Comparison of ENCODE assay signal across 8 cellular contexts in the genomic region with DNA sequence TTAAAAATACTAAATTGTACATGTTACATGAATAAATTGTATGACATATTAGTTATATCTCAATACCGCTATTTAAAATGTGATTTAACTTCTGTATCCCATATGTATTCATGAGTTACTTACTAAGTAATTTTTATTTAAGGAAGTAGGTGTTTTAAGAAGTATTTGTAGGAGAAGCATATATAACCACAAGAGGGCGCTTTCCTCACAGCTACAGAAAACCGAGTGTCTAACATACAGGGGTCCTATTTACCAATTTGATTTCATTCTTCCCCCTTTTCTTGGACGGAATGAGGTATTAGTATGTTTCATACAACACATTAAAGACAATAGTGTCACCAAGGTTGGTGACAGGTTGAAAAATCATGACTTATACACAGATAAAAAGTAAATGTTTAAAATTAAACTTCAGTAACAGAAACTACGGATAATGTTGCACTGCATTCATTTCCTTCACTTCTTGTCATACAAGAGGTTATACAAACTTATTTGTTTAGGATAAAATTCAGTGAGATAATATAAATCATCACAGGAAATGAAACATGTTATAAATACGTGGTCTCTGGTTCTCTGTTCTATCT.
A peak's percentile ranks its signal among the peaks of the same experiment; 100 is the strongest.
DNase-seq lines count a peak whose midpoint lies in the region; ATAC-seq, FAIRE-seq and TF ChIP-seq lines count a peak whose summit lies in the region.

No MANE protein-coding gene starts in this region.

- H3K27ac ChIP-seq in A549 = no peak overlapping the region
- no peak overlapping the region for H3K27ac ChIP-seq in brain microvascular endothelial cell

- FAIRE-seq in A549 (lab: Jason Lieb, UNC) = no peak

- no peaks in the 10 kb centered on the region for H3K9me3 Mint-ChIP-seq in stimulated activated memory B cell treated with anti-CD40 and anti-IgM and Interleukin-4, amounts not matched to agents 10 μg/mL and 1 μg/mL and 100 μg/mL, for 72 hours
- H3K9me3 Mint-ChIP-seq in activated naive CD4-positive, alpha-beta T cell treated with anti-CD3 and anti-CD28 coated beads, Interleukin-2, amount 10 ng/mL, durations not matched to agents 7 days and 5 days = no peaks in the 10 kb centered on the region

- no peaks in the 10 kb centered on the region for H3K36me3 Mint-ChIP-seq in stimulated activated memory B cell treated with anti-CD40 and anti-IgM and Interleukin-4, amounts not matched to agents 10 μg/mL and 1 μg/mL and 100 μg/mL, for 72 hours
- H3K36me3 Mint-ChIP-seq in activated naive CD4-positive, alpha-beta T cell treated with anti-CD3 and anti-CD28 coated beads, Interleukin-2, amount 10 ng/mL, durations not matched to agents 7 days and 5 days = no peaks in the 10 kb centered on the region

- H3K27me3 ChIP-seq in brain microvascular endothelial cell (replicated peaks) = no peaks in the 10 kb centered on the region

- H3K27me3 Mint-ChIP-seq in stimulated activated memory B cell treated with anti-CD40 and anti-IgM and Interleukin-4, amounts not matched to agents 10 μg/mL and 1 μg/mL and 100 μg/mL, for 72 hours = no peaks in the 10 kb centered on the region
- H3K27me3 Mint-ChIP-seq in activated naive CD4-positive, alpha-beta T cell treated with anti-CD3 and anti-CD28 coated beads, Interleukin-2, amount 10 ng/mL, durations not matched to agents 7 days and 5 days = no peaks in the 10 kb centered on the region

- CTCF ChIA-PET in A549 (lab: Yijun Ruan, JAX) = interaction anchor here (0.7 to 1.0 kb wide), 2 partner anchors 37 to 348 kb away, joined by 3 read pairs; no protein-coding TSS in a partner anchor
- CTCF ChIA-PET in activated naive CD4-positive, alpha-beta T cell treated with anti-CD3 and anti-CD28 coated beads, Interleukin-2, amount 10 ng/mL, durations not matched to agents 7 days and 5 days (lab: Charles Lee) = interaction anchor here (1.0 to 1.3 kb wide), 2 partner anchors 11 to 14 kb away, joined by 3 to 5 read pairs; no protein-coding TSS in a partner anchor

- no peaks in the 10 kb centered on the region for H3K9me3 ChIP-seq in A549

- TF ChIP-seq RAD21 in A549 (conservative IDR thresholded peaks at IDR 0.05 in 1 of 2, IDR thresholded peaks at IDR 0.05 in 1 of 2) = peak; percentile 73 to 77

- H3K36me3 ChIP-seq in brain microvascular endothelial cell (replicated peaks) = no peaks in the 10 kb centered on the region

- no peak overlapping the region for H3K4me3 ChIP-seq in A549
- no peak overlapping the region for H3K4me3 ChIP-seq in brain microvascular endothelial cell (ENCODE audit: low read depth, low read length)

- ATAC-seq in A549 (peak in 1 of 2 experiments; percentile 73; a peak in 4 of 6 replicates), GM19351 (IDR thresholded peaks at IDR 0.05; ENCODE audit: unreplicated experiment) (peak; percentile 56), left lobe of liver (peak; percentile 77), GM19463 (IDR thresholded peaks at IDR 0.05; ENCODE audit: unreplicated experiment) (no peak)
- no peak for ATAC-seq in stimulated activated memory B cell treated with anti-CD40 and anti-IgM and Interleukin-4, amounts not matched to agents 10 μg/mL and 1 μg/mL and 100 μg/mL, for 72 hours

- WGBS in A549 (ENCODE audit: missing lambda C conversion rate) = 32% methylated on average over 6 of the region's 6 CpGs

- TF ChIP-seq EP300 in A549 (IDR thresholded peaks at IDR 0.05) = no peak

- no peak overlapping the region for H3K27ac Mint-ChIP-seq in stimulated activated memory B cell treated with anti-CD40 and anti-IgM and Interleukin-4, amounts not matched to agents 10 μg/mL and 1 μg/mL and 100 μg/mL, for 72 hours
- H3K27ac Mint-ChIP-seq in activated naive CD4-positive, alpha-beta T cell treated with anti-CD3 and anti-CD28 coated beads, Interleukin-2, amount 10 ng/mL, durations not matched to agents 7 days and 5 days = no peak overlapping the region

- POLR2A ChIA-PET in A549 (lab: Yijun Ruan, JAX) = no interaction called here

- peak; percentile 77 for TF ChIP-seq CTCF in A549 (IDR thresholded peaks at IDR 0.05)
- peak; percentile 60 for TF ChIP-seq CTCF in brain microvascular endothelial cell (IDR thresholded peaks at IDR 0.05; ENCODE audit: low read depth, low read length, missing control alignments)

- H3K4me2 ChIP-seq in A549 = no peak overlapping the region

- H3K4me3 Mint-ChIP-seq in stimulated activated memory B cell treated with anti-CD40 and anti-IgM and Interleukin-4, amounts not matched to agents 10 μg/mL and 1 μg/mL and 100 μg/mL, for 72 hours = no peak overlapping the region
- no peak overlapping the region for H3K4me3 Mint-ChIP-seq in activated naive CD4-positive, alpha-beta T cell treated with anti-CD3 and anti-CD28 coated beads, Interleukin-2, amount 10 ng/mL, durations not matched to agents 7 days and 5 days

- no peaks in the 10 kb centered on the region for H3K4me1 ChIP-seq in A549

- H3K4me1 Mint-ChIP-seq in stimulated activated memory B cell treated with anti-CD40 and anti-IgM and Interleukin-4, amounts not matched to agents 10 μg/mL and 1 μg/mL and 100 μg/mL, for 72 hours = no peaks in the 10 kb centered on the region
- no peaks in the 10 kb centered on the region for H3K4me1 Mint-ChIP-seq in activated naive CD4-positive, alpha-beta T cell treated with anti-CD3 and anti-CD28 coated beads, Interleukin-2, amount 10 ng/mL, durations not matched to agents 7 days and 5 days

- DNase-seq in A549 (ENCODE audit: low read depth in 1 of 2, low spot score in 1 of 2) (peak; percentile 5 to 55), NCI-H345 (lab: John Stamatoyannopoulos, UW) (peak; percentile 41), brain microvascular endothelial cell (peak; percentile 39), left lobe of liver (ENCODE audit: low spot score) (no peak)
- DNase-seq in activated naive CD4-positive, alpha-beta T cell treated with anti-CD3 and anti-CD28 coated beads, Interleukin-2, amount 10 ng/mL, durations not matched to agents 7 days and 5 days = no peak

- in situ Hi-C loops in brain microvascular endothelial cell (cut with HindIII; ENCODE audit: low pct_ligation_motif_present, low sequenced_read_pairs) = no loop called here

- no peak for TF ChIP-seq POLR2A in A549 (IDR thresholded peaks at IDR 0.05; ENCODE audit: low read length)

TF ChIP-seq in A549, 52 proteins besides CTCF, POLR2A, EP300 and RAD21:
- no peak for TF ChIP-seq CHD4 (IDR thresholded peaks at IDR 0.05; ENCODE audit: borderline replicate concordance)
- TF ChIP-seq SMC3 (IDR thresholded peaks at IDR 0.05) = peak; percentile 77

Comparison
In these comparisons a context has a peak if more than half of its experiments do, and no peak if none do; other contexts are left out.
1. ATAC-seq: peak in GM19351 (single experiment) and left lobe of liver (single experiment); none in GM19463 (single experiment) and stimulated activated memory B cell treated with anti-CD40 and anti-IgM and Interleukin-4, amounts not matched to agents 10 μg/mL and 1 μg/mL and 100 μg/mL, for 72 hours (single experiment).
2. DNase-seq: peak in A549 (2 of 2), NCI-H345 (single experiment) and brain microvascular endothelial cell (single experiment); none in left lobe of liver (single experiment) and activated naive CD4-positive, alpha-beta T cell treated with anti-CD3 and anti-CD28 coated beads, Interleukin-2, amount 10 ng/mL, durations not matched to agents 7 days and 5 days (single experiment).